ENCODE assay signal across 11 cellular contexts in the genomic region with DNA sequence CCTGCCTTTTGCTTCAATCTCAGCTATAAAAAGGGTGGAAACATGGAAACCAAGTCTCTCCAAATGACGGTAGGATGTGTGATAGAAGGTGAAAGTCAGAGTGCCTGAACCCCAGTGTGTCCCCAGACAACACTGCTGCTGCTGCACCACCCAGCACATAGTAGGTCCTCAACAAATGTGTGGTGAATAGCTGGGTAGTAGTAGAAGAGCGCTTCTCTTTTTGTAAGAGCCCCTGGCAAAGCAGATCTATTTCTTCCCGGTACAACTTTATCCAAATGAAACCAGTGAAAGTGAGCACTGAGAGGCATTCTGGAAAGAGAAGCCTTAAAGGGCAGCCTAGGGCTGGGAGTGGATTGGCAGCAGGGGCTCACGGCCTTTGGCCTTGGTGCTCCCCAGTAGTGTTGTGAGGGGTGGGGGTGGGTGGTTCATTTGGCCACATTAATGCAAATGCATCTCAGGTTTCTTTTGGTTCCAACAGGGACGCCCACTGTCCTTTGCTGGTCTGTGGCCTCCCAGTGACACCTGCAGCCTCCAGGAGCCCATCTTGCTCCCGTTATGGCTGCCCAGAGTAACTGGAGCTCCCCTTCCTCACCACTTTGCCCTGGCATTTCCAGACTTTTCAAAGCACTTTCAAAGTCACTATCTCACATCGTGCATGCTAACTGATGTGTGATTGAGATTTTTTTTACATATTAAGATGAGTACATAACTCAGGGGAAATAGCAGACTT.
DNase-seq lines count a peak whose midpoint lies in the region; ATAC-seq, FAIRE-seq and TF ChIP-seq lines count a peak whose summit lies in the region.
"Had no signal": no experiment of that assay in that cellular context is flagged by ENCODE, and none has a peak within 500 bp of the region (broad histone marks: within the 10 kb centered on the region; RNA-seq: fewer than 3 reads in every experiment).

No MANE protein-coding gene starts in this region.

- H2BK20ac ChIP-seq in H9 (ENCODE audit: low read depth, low read length, poor library complexity, severe bottlenecking), result no peak overlapping the region

- TF ChIP-seq CTCF in HCT116 (IDR thresholded peaks at IDR 0.05 in 2 of 3, conservative IDR thresholded peaks at IDR 0.05 in 1 of 3; ENCODE audit: borderline replicate concordance in 1 of 3, insufficient read depth in 1 of 3, low read depth in 2 of 3, low read length in 2 of 3) (no peak), brain (conservative IDR thresholded peaks at IDR 0.05) (no peak), HepG2 (CRISPR knock-in tag; IDR thresholded peaks at IDR 0.05) (no peak), H9 (conservative IDR thresholded peaks at IDR 0.05) (no peak)

- H3K27me3 Mint-ChIP-seq in brain (peaks cover 3% of the 10 kb centered on the region), H9 (ENCODE audit: low read depth) (no peaks in the 10 kb centered on the region; the same call in 1 of the 2 replicates)
- no peaks in the 10 kb centered on the region for H3K27me3 Mint-ChIP-seq in natural killer cell treated with Interleukin-12 subunit alpha and Interleukin-12 subunit beta and Interleukin-15 and Interleukin-18, amount 100 ng/mL, for 72 hours
- H3K27me3 Mint-ChIP-seq: B cell had no signal

- H2AK5ac ChIP-seq in H9 (ENCODE audit: insufficient read length, low read length), result no peak overlapping the region

- H3K4me1 Mint-ChIP-seq in brain, result no peaks in the 10 kb centered on the region
- peaks cover 2 to 10% of the 10 kb centered on the region in 2 experiments for H3K4me1 Mint-ChIP-seq in H9
- H3K4me1 Mint-ChIP-seq in natural killer cell treated with Interleukin-12 subunit alpha and Interleukin-12 subunit beta and Interleukin-15 and Interleukin-18, amount 100 ng/mL, for 72 hours (ENCODE audit: low read depth in 2 of 2), result peaks cover 3 to 5% of the 10 kb centered on the region in 2 donors
- H3K4me1 Mint-ChIP-seq: B cell had no signal

- 15% methylated on average over 7 of the region's 7 CpGs for WGBS in HepG2 (ENCODE audit: low lambda C conversion rate)
- no CpG with 5 or more reads among the region's 7 CpGs for WGBS in H9 (ENCODE audit: extremely low coverage, insufficient read length, low lambda C conversion rate)

- H3K27me3 ChIP-seq in HCT116 (ENCODE audit: insufficient read depth, low read length), result no peaks in the 10 kb centered on the region
- H3K27me3 ChIP-seq in HepG2 (ENCODE audit: control insufficient read depth in 1 of 2, insufficient read depth in 2 of 2, low read length in 2 of 2), result no peaks in the 10 kb centered on the region
- H3K27me3 ChIP-seq in H9 (ENCODE audit: insufficient read depth, low read length), result no peaks in the 10 kb centered on the region

- in situ Hi-C loops in HepG2 (cut with HindIII; ENCODE audit: extremely low pct_ligation_motif_present, low pct_unique_long_range_greater_than_20kb), result loop anchor here (5.0 kb wide), 2 partner anchors 304 to 379 kb away; a partner anchor contains a TSS

- H3K14ac ChIP-seq in H9 (ENCODE audit: insufficient read depth, low read length), result no peak overlapping the region

- ATAC-seq in HCT116 (peak; percentile 44), HepG2 (peak; percentile 52), HG03442 (IDR thresholded peaks at IDR 0.05; ENCODE audit: unreplicated experiment) (no peak)
- no peak for ATAC-seq in natural killer cell treated with Interleukin-12 subunit alpha and Interleukin-12 subunit beta and Interleukin-15 and Interleukin-18, amount 100 ng/mL, for 72 hours

- TF ChIP-seq RAD21 in HCT116 (IDR thresholded peaks at IDR 0.05; ENCODE audit: low read depth) (no peak), HepG2 (CRISPR knock-in tag; IDR thresholded peaks at IDR 0.05) (no peak)

- no peak overlapping the region for H3K56ac ChIP-seq in H9 (ENCODE audit: insufficient read length, low read depth, low read length)

- intact Hi-C loops in HCT116 (cut with micrococcal nuclease) (loop anchor here (1.0 to 10.0 kb wide), 4 partner anchors 351 to 652 kb away; no protein-coding TSS in a partner anchor), HepG2 (cut with micrococcal nuclease; ENCODE audit: unreplicated experiment) (loop anchor here (1.0 to 5.0 kb wide), 6 partner anchors 9 to 468 kb away; a partner anchor contains a TSS)

- CTCF ChIA-PET in HCT116 (lab: Charles Lee) (interaction anchor here (0.8 to 2.1 kb wide), 18 partner anchors 10 to 468 kb away, joined by 3 to 11 read pairs (median 4); a partner anchor contains a TSS), HepG2 (lab: Yijun Ruan, JAX; ENCODE audit: low intra/inter-chr PET ratio, low total read pairs) (interaction anchor here (0.8 to 2.5 kb wide), 4 partner anchors 18 to 468 kb away, joined by 3 to 12 read pairs (median 6); no protein-coding TSS in a partner anchor)

- H3K4me3 ChIP-seq in HCT116 (replicated peaks in 1 of 2; ENCODE audit: low read depth in 1 of 2, low read length in 2 of 2) (no peak overlapping the region), HepG2 (replicated peaks in 1 of 3; ENCODE audit: insufficient read depth in 1 of 3, low read depth in 2 of 3, low read length in 3 of 3) (peak overlapping the region in 2 of 3 experiments; percentile 13 to 59; a peak in 3 of 6 replicates), skin epidermis (no peak overlapping the region)

- H3K9me3 Mint-ChIP-seq in brain (peaks cover 0 to 7% (median 3%) of the 10 kb centered on the region in 5 experiments), H9 (no peaks in the 10 kb centered on the region)
- no peaks in the 10 kb centered on the region for H3K9me3 Mint-ChIP-seq in natural killer cell treated with Interleukin-12 subunit alpha and Interleukin-12 subunit beta and Interleukin-15 and Interleukin-18, amount 100 ng/mL, for 72 hours
- H3K9me3 Mint-ChIP-seq: activated T-cell treated with anti-CD3 and anti-CD28 coated beads, Interleukin-2, amount 50 U/mL, for 4 hours had no signal

- H4K20me1 ChIP-seq in HCT116 (ENCODE audit: insufficient read depth) (no peaks in the 10 kb centered on the region), HepG2 (ENCODE audit: insufficient read depth, low read length) (no peaks in the 10 kb centered on the region), H9 (ENCODE audit: control insufficient read depth, insufficient read depth, insufficient read length) (no peaks in the 10 kb centered on the region)

- H2BK120ac ChIP-seq in H9 (ENCODE audit: low read depth, low read length, poor library complexity, severe bottlenecking), result no peak overlapping the region

- no peak overlapping the region for H3K23ac ChIP-seq in H9 (ENCODE audit: insufficient read length, low read depth, low read length)

- DNase-seq in HCT116 (ENCODE audit: low read depth, low spot score), result no peak
- DNase-seq in HepG2 (ENCODE audit: low spot score), result no peak
- no peak for DNase-seq in H9
- DNase-seq in natural killer cell treated with Interleukin-12 subunit alpha and Interleukin-12 subunit beta and Interleukin-15 and Interleukin-18, amount 100 ng/mL, for 72 hours (ENCODE audit: low spot score), result no peak
- DNase-seq in retina, result no peak

- peak overlapping the region; percentile 22; the same call in 1 of the 2 replicates for H3K4me2 ChIP-seq in HCT116 (ENCODE audit: low read length)
- peak overlapping the region; percentile 78 for H3K4me2 ChIP-seq in HepG2 (ENCODE audit: low read depth, low read length)
- no peak overlapping the region for H3K4me2 ChIP-seq in H9 (ENCODE audit: insufficient read depth, insufficient read length, low read length)

- H2AFZ ChIP-seq in HCT116 (ENCODE audit: low read depth, low read length, poor library complexity, severe bottlenecking) (no peak overlapping the region), HepG2 (ENCODE audit: low read length) (no peak overlapping the region), H9 (ENCODE audit: low read length) (no peak overlapping the region)

- H3K9ac ChIP-seq in HCT116 (ENCODE audit: low read length) (no peak overlapping the region), HepG2 (ENCODE audit: insufficient read depth, low read depth, low read length) (peak overlapping the region; percentile 24; the same call in 1 of the 2 replicates), H9 (ENCODE audit: extremely low read depth, insufficient read length, low read length) (no peak overlapping the region)

- H3K36me3 ChIP-seq in HCT116 (ENCODE audit: control insufficient read depth in 1 of 2, insufficient read depth in 2 of 2, low read length in 2 of 2) (no peaks in the 10 kb centered on the region), HepG2 (replicated peaks in 1 of 2; ENCODE audit: control insufficient read depth in 1 of 2, insufficient read depth in 2 of 2, low read length in 2 of 2) (no peaks in the 10 kb centered on the region)

- H3K36me3 Mint-ChIP-seq in brain (peaks cover 7% of the 10 kb centered on the region), H9 (ENCODE audit: insufficient read depth in 1 of 3, low read depth in 3 of 3) (no peaks in the 10 kb centered on the region; a peak in 1 of 7 replicates)
- no peaks in the 10 kb centered on the region for H3K36me3 Mint-ChIP-seq in natural killer cell treated with Interleukin-12 subunit alpha and Interleukin-12 subunit beta and Interleukin-15 and Interleukin-18, amount 100 ng/mL, for 72 hours

- no peak for FAIRE-seq in HepG2 (lab: Jason Lieb, UNC)

- H2BK12ac ChIP-seq in H9 (ENCODE audit: insufficient read length, low read depth, low read length), result no peak overlapping the region

- H4K91ac ChIP-seq in H9 (ENCODE audit: insufficient read length, low read depth, low read length), result no peak overlapping the region

- RAD21 ChIA-PET in HCT116 (lab: Charles Lee; ENCODE audit: low non-redundant PET in 1 of 2, low total read pairs in 2 of 2, uncharacterized antibody in 2 of 2, unreplicated experiment in 2 of 2), result interaction anchor here in 1 of 2 experiments (0.6 kb wide), 1 partner anchor 415 kb away, joined by 6 read pairs; no protein-coding TSS in a partner anchor

- TF ChIP-seq POLR2A in HCT116 (IDR thresholded peaks at IDR 0.05; ENCODE audit: borderline replicate concordance, extremely low read depth, insufficient read depth, insufficient read length) (no peak), HepG2 (IDR thresholded peaks at IDR 0.05; ENCODE audit: insufficient read depth in 1 of 2, low read depth in 2 of 2, low read length in 2 of 2) (no peak)

- no peak overlapping the region for H4K8ac ChIP-seq in H9 (replicated peaks; ENCODE audit: insufficient read length, low read depth, low read length)

- no peak overlapping the region for H3K4ac ChIP-seq in H9 (ENCODE audit: low read depth, low read length)

- H3K27ac ChIP-seq in HCT116 (ENCODE audit: low read depth, low read length), result no peak overlapping the region
- peak overlapping the region; percentile 72 for H3K27ac ChIP-seq in HepG2 (ENCODE audit: extremely low read length, insufficient read depth, low read length)
- peak overlapping the region in 15 of 21 experiments; percentile 10 to 72 (median 59) for H3K27ac ChIP-seq in skin epidermis
- no peak overlapping the region for H3K27ac ChIP-seq in H9 (ENCODE audit: insufficient read length, low read depth, low read length)
- H3K27ac ChIP-seq: HL-60 had no signal

- no peaks in the 10 kb centered on the region for H3K9me2 ChIP-seq in HCT116 (ENCODE audit: insufficient read depth)

- H3K9me3 ChIP-seq in HCT116 (ENCODE audit: control insufficient read depth in 1 of 2, insufficient read depth in 1 of 2, low read depth in 1 of 2, low read length in 2 of 2) (no peaks in the 10 kb centered on the region), HepG2 (ENCODE audit: low read length) (no peaks in the 10 kb centered on the region), H9 (ENCODE audit: control insufficient read depth, low read depth, low read length) (no peaks in the 10 kb centered on the region)

- no peak overlapping the region for H3T11ph ChIP-seq in H9 (ENCODE audit: low read length)

- no peak overlapping the region for H3K18ac ChIP-seq in H9 (ENCODE audit: insufficient read length, low read depth, low read length)

- no peaks in the 10 kb centered on the region for H3K79me1 ChIP-seq in H9 (ENCODE audit: insufficient read depth, low read depth, low read length, poor library complexity, severe bottlenecking)

- H3K79me2 ChIP-seq in HCT116 (ENCODE audit: insufficient read depth, low read length) (no peaks in the 10 kb centered on the region), HepG2 (ENCODE audit: insufficient read depth, low read length) (no peaks in the 10 kb centered on the region), H9 (ENCODE audit: insufficient read depth, low read length) (no peaks in the 10 kb centered on the region)

- H3K4me1 ChIP-seq in HCT116 (ENCODE audit: control insufficient read depth in 1 of 2, insufficient read depth in 2 of 2, low read length in 2 of 2) (peaks cover 0 to 21% of the 10 kb centered on the region in 2 experiments; a peak in 1 of 4 replicates), HepG2 (ENCODE audit: insufficient read depth, low read length) (peaks cover 36% of the 10 kb centered on the region), H9 (ENCODE audit: insufficient read depth, low read length) (no peaks in the 10 kb centered on the region)

- H4K5ac ChIP-seq in H9 (ENCODE audit: insufficient read length, low read depth, low read length), result no peak overlapping the region

- BruUV-seq in HCT116 (replicated peaks; lab: Mats Ljungman, UMichigan) (no TSS peak), HepG2 (replicated peaks; lab: Mats Ljungman, UMichigan) (TSS peak; percentile 51)

- H3K4me3 Mint-ChIP-seq in brain (no peak overlapping the region), H9 (no peak overlapping the region)
- H3K4me3 Mint-ChIP-seq in natural killer cell treated with Interleukin-12 subunit alpha and Interleukin-12 subunit beta and Interleukin-15 and Interleukin-18, amount 100 ng/mL, for 72 hours, result no peak overlapping the region
- H3K4me3 Mint-ChIP-seq: activated T-cell treated with anti-CD3 and anti-CD28 coated beads, Interleukin-2, amount 50 U/mL, for 4 hours; B cell had no signal

- H2BK15ac ChIP-seq in H9 (ENCODE audit: low read depth, low read length), result no peak overlapping the region

- no peak overlapping the region for H2BK5ac ChIP-seq in H9 (ENCODE audit: insufficient read length, low read length)

- POLR2A ChIA-PET in HCT116 (lab: Charles Lee) (no interaction called here), HepG2 (lab: Yijun Ruan, JAX) (interaction anchor here (0.7 to 2.7 kb wide), 11 partner anchors 9 to 1790 kb away, joined by 3 to 20 read pairs (median 3); a partner anchor contains a TSS)

- H3K23me2 ChIP-seq in H9 (ENCODE audit: insufficient read length, low read depth, low read length, poor library complexity, severe bottlenecking), result no peaks in the 10 kb centered on the region

- no peak for TF ChIP-seq EP300 in HepG2 (IDR thresholded peaks at IDR 0.05; ENCODE audit: low read depth in 2 of 2, low read length in 2 of 2)
- no peak for TF ChIP-seq EP300 in HepG2 (CRISPR knock-in tag; IDR thresholded peaks at IDR 0.05; ENCODE audit: borderline replicate concordance)

- peak overlapping the region in 3 of 5 experiments; percentile 28 to 84 (median 42) for H3K27ac Mint-ChIP-seq in brain
- H3K27ac Mint-ChIP-seq in H9, result no peak overlapping the region
- no peak overlapping the region for H3K27ac Mint-ChIP-seq in natural killer cell treated with Interleukin-12 subunit alpha and Interleukin-12 subunit beta and Interleukin-15 and Interleukin-18, amount 100 ng/mL, for 72 hours

Comparison
In these comparisons a context has a peak if more than half of its experiments do, and no peak if none do; other contexts are left out.
1. ATAC-seq: peak in HCT116 (single experiment) and HepG2 (single experiment); none in HG03442 (single experiment) and natural killer cell treated with Interleukin-12 subunit alpha and Interleukin-12 subunit beta and Interleukin-15 and Interleukin-18, amount 100 ng/mL, for 72 hours (0 of 2).
2. H3K27ac ChIP-seq: peak in HepG2 (single experiment) and skin epidermis (15 of 21); none in HCT116 (single experiment) and H9 (single experiment).
3. H3K4me3 ChIP-seq: peak in HepG2 (2 of 3); none in HCT116 (0 of 2) and skin epidermis (0 of 7).
4. H3K27ac Mint-ChIP-seq: peak in brain (3 of 5); none in H9 (0 of 3) and natural killer cell treated with Interleukin-12 subunit alpha and Interleukin-12 subunit beta and Interleukin-15 and Interleukin-18, amount 100 ng/mL, for 72 hours (0 of 2).